ENCODE assay signal across 8 cellular contexts in the genomic region with DNA sequence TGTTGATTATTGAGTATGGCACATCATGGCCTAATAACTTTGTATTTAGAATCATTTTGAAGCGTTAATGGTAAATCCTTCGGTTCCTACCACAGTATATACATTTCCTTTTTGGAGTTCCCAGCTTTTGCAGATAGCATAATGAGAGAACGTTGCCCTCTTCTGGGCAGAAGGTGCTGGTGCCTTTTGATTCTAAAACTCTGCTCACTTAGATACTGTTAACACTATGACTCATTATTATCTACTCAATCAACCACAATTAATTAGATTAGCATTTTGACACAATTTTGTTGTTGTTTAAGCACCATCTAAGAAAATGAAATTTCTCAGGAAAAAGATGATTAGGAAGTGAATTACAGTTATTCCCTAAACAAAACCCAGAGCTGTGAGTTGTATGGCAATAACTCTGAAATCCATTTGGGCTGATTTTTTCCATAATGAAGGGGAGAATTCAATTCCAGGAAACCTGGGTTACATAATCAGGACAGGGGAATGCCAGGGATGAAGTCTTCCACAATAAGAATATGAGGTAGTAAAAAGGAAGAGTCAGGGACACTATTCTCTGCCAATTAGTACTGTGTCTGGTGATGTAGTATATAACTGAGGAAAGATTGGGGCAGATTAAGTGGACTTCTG. TPM values are rescaled to one million over a fixed set of nuclear protein-coding genes. Genes with fewer than 3 reads are reported as not detected.
DNase-seq lines count a peak whose midpoint lies in the region; ATAC-seq, FAIRE-seq and TF ChIP-seq lines count a peak whose summit lies in the region.

No MANE protein-coding gene starts in this region.

- H3K4me3 ChIP-seq in bronchial epithelial cell (ENCODE audit: low read depth, low read length) = no peak overlapping the region
- no peak overlapping the region for H3K4me3 ChIP-seq in suprapubic skin

- H3K4me1 ChIP-seq in suprapubic skin = peaks cover 9% of the 10 kb centered on the region

- 6% methylated on average over 3 of the region's 3 CpGs for WGBS in suprapubic skin

- ATAC-seq in GM21737 (IDR thresholded peaks at IDR 0.05; ENCODE audit: unreplicated experiment) = peak; percentile 59

- H3K36me3 ChIP-seq in bronchial epithelial cell (ENCODE audit: control insufficient read depth, insufficient read depth, low read length) (no peaks in the 10 kb centered on the region), suprapubic skin (no peaks in the 10 kb centered on the region)

- H3K9me3 ChIP-seq in suprapubic skin = no peaks in the 10 kb centered on the region

- no peak for TF ChIP-seq EP300 in suprapubic skin (IDR thresholded peaks at IDR 0.05)

- no peak for FAIRE-seq in bronchial epithelial cell (lab: Jason Lieb, UNC)

- TF ChIP-seq CTCF in LNCAP (IDR thresholded peaks at IDR 0.05) = peak; percentile 93
- peak; percentile 68 for TF ChIP-seq CTCF in bronchial epithelial cell (IDR thresholded peaks at IDR 0.05; ENCODE audit: insufficient read depth, low read length, severe bottlenecking)
- TF ChIP-seq CTCF in suprapubic skin (IDR thresholded peaks at IDR 0.05) = peak; percentile 55 to 63

- no peak overlapping the region for H3K27ac ChIP-seq in suprapubic skin

- TF ChIP-seq POLR2A in suprapubic skin (IDR thresholded peaks at IDR 0.05) = no peak

- peak; percentile 82 for DNase-seq in SIG-M5 treated with dmso at 0.1 percent for 504 hours (lab: John Stamatoyannopoulos, UW; ENCODE audit: unreplicated experiment)
- no peak for DNase-seq in SIG-M5 (lab: John Stamatoyannopoulos, UW)
- DNase-seq in RPMI8226 = peak; percentile 67
- peak; percentile 83 for DNase-seq in bronchial epithelial cell (ENCODE audit: low read depth)
- peak; percentile 44 for DNase-seq in kidney glomerular epithelial cell (lab: John Stamatoyannopoulos, UW)
- DNase-seq in suprapubic skin (ENCODE audit: low spot score in 2 of 2) = no peak

- no peaks in the 10 kb centered on the region for H3K27me3 ChIP-seq in bronchial epithelial cell (ENCODE audit: control insufficient read depth, insufficient read depth, low read length)
- no peaks in the 10 kb centered on the region for H3K27me3 ChIP-seq in suprapubic skin

RNA-seq across cellular contexts. Expression of a gene that starts 11.5 kb away (rescaled TPM):
- 43.7 and 52.6 TPM in 2 replicates for total RNA-seq in bronchial epithelial cell
- 10 to 100 TPM; 35.8 to 84.7 (median 67.9) TPM for total RNA-seq in suprapubic skin

Comparison
In these comparisons a context has a peak if more than half of its experiments do, and no peak if none do; other contexts are left out.
1. DNase-seq: peak in SIG-M5 treated with dmso at 0.1 percent for 504 hours (single experiment), RPMI8226 (single experiment), bronchial epithelial cell (single experiment) and kidney glomerular epithelial cell (single experiment); none in SIG-M5 (single experiment) and suprapubic skin (0 of 2).
2. Peak in every context shown above with its lines, with median percentiles within 50 percentile points of each other: CTCF ChIP-seq.